In genomic region chr2:18903750-18904149, GRCh38 we compare ENCODE assay signal across 9 cellular contexts.
DNase-seq lines count a peak whose midpoint lies in the region; ATAC-seq, FAIRE-seq and TF ChIP-seq lines count a peak whose summit lies in the region.
"Had no signal": no experiment of that assay in that cellular context is flagged by ENCODE, and none has a peak within 500 bp of the region (broad histone marks: within the 10 kb centered on the region; RNA-seq: fewer than 3 reads in every experiment).

No MANE protein-coding gene starts in this region.

- H3K9me2 ChIP-seq in MM.1S (replicated peaks; ENCODE audit: insufficient read depth, low read length) = no peaks in the 10 kb centered on the region

- no peak overlapping the region for H3K4me3 Mint-ChIP-seq in natural killer cell

- H3K79me2 ChIP-seq in MM.1S (ENCODE audit: low read length) = no peaks in the 10 kb centered on the region

- H3K9ac ChIP-seq in MM.1S (ENCODE audit: low read length) = no peak overlapping the region

- no peaks in the 10 kb centered on the region for H3F3A ChIP-seq in MM.1S (ENCODE audit: insufficient read depth, low read length)

- no peak for TF ChIP-seq CTCF in MM.1S (IDR thresholded peaks at IDR 0.05; ENCODE audit: low read length)
- TF ChIP-seq CTCF in natural killer cell (IDR thresholded peaks at IDR 0.05) = no peak

- peak; percentile 76 for FAIRE-seq in GM12891 (lab: Jason Lieb, UNC)
- FAIRE-seq: colon had no signal

- H3K4me2 ChIP-seq in MM.1S (ENCODE audit: low read depth, low read length) = peak overlapping the region; percentile 25; the same call in 1 of the 2 replicates

- peaks cover 14 to 16% of the 10 kb centered on the region in 2 donors for H3K9me3 Mint-ChIP-seq in natural killer cell

- H3K4me3 ChIP-seq in MM.1S (ENCODE audit: low read length) = no peak overlapping the region

- DNase-seq in GM12891 (ENCODE audit: insufficient read length, low spot score) = peak; percentile 30
- DNase-seq in MM.1S = peak; percentile 77
- DNase-seq in NCI-H345 treated with DMSO at 0.1 percent for 48 hours (lab: John Stamatoyannopoulos, UW; ENCODE audit: unreplicated experiment) = no peak
- no peak for DNase-seq in NCI-H2171 (lab: John Stamatoyannopoulos, UW)
- no peak for DNase-seq in natural killer cell
- no peak for DNase-seq in NOMO-1 treated with dmso at 0.1 percent for 144 hours (lab: John Stamatoyannopoulos, UW; ENCODE audit: unreplicated experiment)

- no peak overlapping the region for H3K27ac Mint-ChIP-seq in natural killer cell

- no peaks in the 10 kb centered on the region for H3K36me3 ChIP-seq in MM.1S (replicated peaks; ENCODE audit: insufficient read depth, low read length)

- H3K4me1 ChIP-seq in MM.1S (ENCODE audit: low read length) = peaks cover 10% of the 10 kb centered on the region

- no peaks in the 10 kb centered on the region for H3K36me3 Mint-ChIP-seq in natural killer cell

- no peaks in the 10 kb centered on the region for H3K27me3 Mint-ChIP-seq in natural killer cell (ENCODE audit: low read depth in 2 of 2)

- H3K27me3 ChIP-seq in MM.1S (replicated peaks; ENCODE audit: insufficient read depth, low read length) = peaks cover 8% of the 10 kb centered on the region; the same call in 1 of the 2 replicates

- no peak for TF ChIP-seq POLR2A in GM12891 (IDR thresholded peaks at IDR 0.05; ENCODE audit: low read depth, low read length)

- intact Hi-C loops in natural killer cell (cut with micrococcal nuclease) = no loop called here

- H2AFZ ChIP-seq in MM.1S (ENCODE audit: low read length) = no peak overlapping the region

- no peaks in the 10 kb centered on the region for H3K9me3 ChIP-seq in MM.1S (replicated peaks; ENCODE audit: insufficient read depth, low read length)

- ATAC-seq in GM19463 (IDR thresholded peaks at IDR 0.05; ENCODE audit: unreplicated experiment) (peak; percentile 97), HG02970 (IDR thresholded peaks at IDR 0.05; ENCODE audit: low FRiP score, unreplicated experiment) (peak; percentile 79), natural killer cell (no peak)

- H4K20me1 ChIP-seq in MM.1S (ENCODE audit: insufficient read depth, low read length) = no peaks in the 10 kb centered on the region

- H3K27ac ChIP-seq in MM.1S (ENCODE audit: low read length) = no peak overlapping the region

- H3K4me1 Mint-ChIP-seq in natural killer cell = no peaks in the 10 kb centered on the region

TF ChIP-seq in GM12891, 5 proteins besides CTCF, POLR2A, EP300 and RAD21:
- TF ChIP-seq TAF1 (IDR thresholded peaks at IDR 0.05; ENCODE audit: low read depth, low read length) (no peak), PAX5 (IDR thresholded peaks at IDR 0.05; ENCODE audit: insufficient read depth, low read length, severe bottlenecking) (peak; percentile 40), POU2F2 (IDR thresholded peaks at IDR 0.05; ENCODE audit: low read depth, low read length) (peak; percentile 50; the same call in 1 of the 2 replicates), POLR2AphosphoS5 (IDR thresholded peaks at IDR 0.05; ENCODE audit: low read depth, low read length) (no peak), SPI1 (IDR thresholded peaks at IDR 0.05; ENCODE audit: low read depth, low read length) (no peak)
TF ChIP-seq in GM12891: peak in this region for 2.

Comparison
In these comparisons a context has a peak if more than half of its experiments do, and no peak if none do; other contexts are left out.
1. DNase-seq: peak in GM12891 (single experiment) and MM.1S (single experiment); none in NCI-H345 treated with DMSO at 0.1 percent for 48 hours (single experiment), NCI-H2171 (single experiment), natural killer cell (single experiment) and NOMO-1 treated with dmso at 0.1 percent for 144 hours (single experiment).
2. ATAC-seq: peak in GM19463 (single experiment) and HG02970 (single experiment); none in natural killer cell (0 of 3).